Comparison of ENCODE assay signal across 1 cellular context in the genomic region with DNA sequence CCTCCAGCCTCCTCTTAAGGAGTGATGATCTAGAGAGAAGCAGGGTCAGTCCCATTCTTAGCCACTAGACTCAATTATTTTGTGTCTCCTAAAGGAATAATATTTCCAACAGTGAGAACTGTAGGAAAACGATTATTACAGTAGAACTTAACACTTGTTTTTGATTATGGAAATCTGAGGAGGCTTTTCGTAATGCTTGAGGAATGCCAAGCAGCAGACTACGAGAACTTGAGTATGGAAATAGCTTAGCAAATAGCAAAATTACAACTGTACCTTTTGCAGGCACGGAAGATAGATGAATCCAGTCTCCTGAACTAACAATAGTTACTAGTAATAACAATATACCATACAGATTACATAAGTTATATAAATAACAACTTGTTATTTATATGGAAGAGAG.
TF ChIP-seq lines count a peak whose summit lies in the region.

No MANE protein-coding gene starts in this region.

TF ChIP-seq in GM12878, 131 proteins besides CTCF, POLR2A, EP300 and RAD21:
- TF ChIP-seq MTA2 (IDR thresholded peaks at IDR 0.05; ENCODE audit: low read depth) (no peak), SIN3A (IDR thresholded peaks at IDR 0.05; ENCODE audit: low read depth, low read length) (no peak), JUNB (IDR thresholded peaks at IDR 0.05) (no peak), ZNF217 (IDR thresholded peaks at IDR 0.05) (no peak), RBBP5 (conservative IDR thresholded peaks at IDR 0.05) (no peak), SUZ12 (IDR thresholded peaks at IDR 0.05; ENCODE audit: unreplicated experiment) (no peak), POLR2AphosphoS5 (IDR thresholded peaks at IDR 0.05; ENCODE audit: low read length) (no peak), PBX3 (IDR thresholded peaks at IDR 0.05; ENCODE audit: insufficient replicate concordance, low read depth, low read length) (no peak), NFIC (IDR thresholded peaks at IDR 0.05; ENCODE audit: low read depth, low read length) (no peak), ETV6 (conservative IDR thresholded peaks at IDR 0.05 in 1 of 2, IDR thresholded peaks at IDR 0.05 in 1 of 2; ENCODE audit: borderline replicate concordance in 1 of 2, low read depth in 1 of 2) (no peak), RELA (IDR thresholded peaks at IDR 0.05; ENCODE audit: borderline replicate concordance, partially characterized antibody) (no peak), SREBF2 (IDR thresholded peaks at IDR 0.05; ENCODE audit: low read length) (no peak), GABPA (IDR thresholded peaks at IDR 0.05; ENCODE audit: low read depth) (no peak), ZBED1 (IDR thresholded peaks at IDR 0.05; ENCODE audit: borderline replicate concordance) (no peak), ELK1 (IDR thresholded peaks at IDR 0.05; ENCODE audit: low read depth, low read length) (no peak)
